In genomic region chr20:50098259-50098658, GRCh38 we compare ENCODE assay signal across 16 cellular contexts. TPM values are rescaled to one million over a fixed set of nuclear protein-coding genes. Genes with fewer than 3 reads are reported as not detected.
DNase-seq lines count a peak whose midpoint lies in the region; ATAC-seq and TF ChIP-seq lines count a peak whose summit lies in the region.
"Had no signal": no experiment of that assay in that cellular context is flagged by ENCODE, and none has a peak within 500 bp of the region (broad histone marks: within the 10 kb centered on the region; RNA-seq: fewer than 3 reads in every experiment).

No MANE protein-coding gene starts in this region.

- H3K27me3 ChIP-seq in heart left ventricle, result no peaks in the 10 kb centered on the region
- no peaks in the 10 kb centered on the region for H3K27me3 ChIP-seq in skeletal muscle tissue (ENCODE audit: control insufficient read depth in 3 of 3, insufficient read depth in 3 of 3, low read length in 3 of 3)
- no peaks in the 10 kb centered on the region for H3K27me3 ChIP-seq in vagina
- H3K27me3 ChIP-seq: adrenal gland, neutrophil had no signal

- no peak overlapping the region for H3K4me3 Mint-ChIP-seq in activated T-cell treated with anti-CD3 and anti-CD28 coated beads, Interleukin-2, amount 50 U/mL, for 72 hours
- no peak overlapping the region for H3K4me3 Mint-ChIP-seq in activated T-cell treated with anti-CD3 and anti-CD28 coated beads, Interleukin-2, amount 50 U/mL, for 4 hours
- H3K4me3 Mint-ChIP-seq in WTC11, result no peak overlapping the region
- H3K4me3 Mint-ChIP-seq: stimulated activated naive B cell treated with anti-CD40 and anti-IgM and Interleukin-4, amounts not matched to agents 10 μg/mL and 1 μg/mL and 100 μg/mL, for 72 hours had no signal

- CTCF ChIA-PET in WTC11 (lab: Charles Lee), result interaction anchor here (1.0 to 2.3 kb wide), 5 partner anchors 13 to 119 kb away, joined by 3 to 14 read pairs (median 4); no protein-coding TSS in a partner anchor

- no peaks in the 10 kb centered on the region for H3K9me3 Mint-ChIP-seq in activated T-cell treated with anti-CD3 and anti-CD28 coated beads, Interleukin-2, amount 50 U/mL, for 72 hours
- H3K9me3 Mint-ChIP-seq in activated T-cell treated with anti-CD3 and anti-CD28 coated beads, Interleukin-2, amount 50 U/mL, for 4 hours, result no peaks in the 10 kb centered on the region
- H3K9me3 Mint-ChIP-seq in WTC11, result no peaks in the 10 kb centered on the region
- H3K9me3 Mint-ChIP-seq: stimulated activated naive B cell treated with anti-CD40 and anti-IgM and Interleukin-4, amounts not matched to agents 10 μg/mL and 1 μg/mL and 100 μg/mL, for 72 hours had no signal

- H3K9ac ChIP-seq in skeletal muscle tissue (ENCODE audit: low read depth in 1 of 3, low read length in 3 of 3), result no peak overlapping the region

- no peak for TF ChIP-seq POLR2A in heart left ventricle (IDR thresholded peaks at IDR 0.05)
- TF ChIP-seq POLR2A in vagina (IDR thresholded peaks at IDR 0.05), result no peak

- H3K27ac ChIP-seq in heart left ventricle (peak overlapping the region in 8 of 12 donors; percentile 2 to 61 (median 32)), skeletal muscle tissue (ENCODE audit: low read depth, low read length) (peak overlapping the region; percentile 32), vagina (no peak overlapping the region)
- H3K27ac ChIP-seq: adrenal gland, neutrophil had no signal

- 43 to 68% (median 48%) methylated on average over 2 of the region's 2 CpGs for WGBS in heart left ventricle, 4 donors

- no peaks in the 10 kb centered on the region for H3K9me3 ChIP-seq in heart left ventricle
- no peaks in the 10 kb centered on the region for H3K9me3 ChIP-seq in skeletal muscle tissue (ENCODE audit: control insufficient read depth in 3 of 3, low read length in 3 of 3)
- no peaks in the 10 kb centered on the region for H3K9me3 ChIP-seq in vagina
- H3K9me3 ChIP-seq: adrenal gland, neutrophil had no signal

- intact Hi-C loops in heart left ventricle (cut with DNase I), result no loop called here
- intact Hi-C loops in vagina (cut with DNase I), result no loop called here

- H3K36me3 Mint-ChIP-seq in activated T-cell treated with anti-CD3 and anti-CD28 coated beads, Interleukin-2, amount 50 U/mL, for 72 hours (ENCODE audit: insufficient read depth in 2 of 2), result peaks cover 7 to 26% of the 10 kb centered on the region in 2 donors
- H3K36me3 Mint-ChIP-seq in activated T-cell treated with anti-CD3 and anti-CD28 coated beads, Interleukin-2, amount 50 U/mL, for 4 hours (ENCODE audit: insufficient read depth), result peaks cover 22% of the 10 kb centered on the region
- peaks cover 29% of the 10 kb centered on the region for H3K36me3 Mint-ChIP-seq in WTC11

- no peak for DNase-seq in activated T-cell treated with anti-CD3 and anti-CD28 coated beads, Interleukin-2, amount 50 U/mL, for 72 hours
- no peak for DNase-seq in activated T-cell treated with anti-CD3 and anti-CD28 coated beads, Interleukin-2, amount 50 U/mL, for 4 hours
- DNase-seq in WTC11 (ENCODE audit: low spot score), result no peak
- no peak for DNase-seq in heart left ventricle
- no peak for DNase-seq in vagina (ENCODE audit: extremely low spot score in 2 of 2)
- no peak for DNase-seq in stimulated activated CD4-positive, alpha-beta T cell treated with anti-CD3 and anti-CD28 coated beads, Interleukin-15, amount 100 ng/mL, for 24 hours
- DNase-seq: ACHN; adrenal gland; GF-D8; NCI-H1092 treated with DMSO at 0.1 percent for 48 hours; NCI-H774; RPMI8226; stimulated activated naive B cell treated with anti-CD40 and anti-IgM and Interleukin-4, amounts not matched to agents 10 μg/mL and 1 μg/mL and 100 μg/mL, for 72 hours had no signal

- peak overlapping the region; percentile 4 for H3K27ac Mint-ChIP-seq in activated T-cell treated with anti-CD3 and anti-CD28 coated beads, Interleukin-2, amount 50 U/mL, for 72 hours
- peak overlapping the region; percentile 58 for H3K27ac Mint-ChIP-seq in WTC11
- H3K27ac Mint-ChIP-seq: stimulated activated naive B cell treated with anti-CD40 and anti-IgM and Interleukin-4, amounts not matched to agents 10 μg/mL and 1 μg/mL and 100 μg/mL, for 72 hours had no signal

- H3K4me3 ChIP-seq in heart left ventricle, result no peak overlapping the region
- peak overlapping the region in 1 of 3 donors; percentile 28 for H3K4me3 ChIP-seq in skeletal muscle tissue (ENCODE audit: low read length in 3 of 3)
- H3K4me3 ChIP-seq in vagina, result no peak overlapping the region
- H3K4me3 ChIP-seq: adrenal gland had no signal

- TF ChIP-seq CTCF in WTC11 (IDR thresholded peaks at IDR 0.05), result no peak
- TF ChIP-seq CTCF in heart left ventricle (IDR thresholded peaks at IDR 0.05), result no peak
- no peak for TF ChIP-seq CTCF in vagina (IDR thresholded peaks at IDR 0.05)

- no peaks in the 10 kb centered on the region for H3K27me3 Mint-ChIP-seq in activated T-cell treated with anti-CD3 and anti-CD28 coated beads, Interleukin-2, amount 50 U/mL, for 72 hours (ENCODE audit: low read depth)
- H3K27me3 Mint-ChIP-seq in activated T-cell treated with anti-CD3 and anti-CD28 coated beads, Interleukin-2, amount 50 U/mL, for 4 hours (ENCODE audit: low read depth), result no peaks in the 10 kb centered on the region
- no peaks in the 10 kb centered on the region for H3K27me3 Mint-ChIP-seq in WTC11 (ENCODE audit: low read depth)
- H3K27me3 Mint-ChIP-seq: stimulated activated naive B cell treated with anti-CD40 and anti-IgM and Interleukin-4, amounts not matched to agents 10 μg/mL and 1 μg/mL and 100 μg/mL, for 72 hours had no signal

- H3K4me1 ChIP-seq in heart left ventricle (peaks cover 7 to 75% (median 43%) of the 10 kb centered on the region in 12 donors), skeletal muscle tissue (ENCODE audit: control insufficient read depth in 3 of 3, insufficient read depth in 3 of 3, low read length in 3 of 3) (peaks cover 27 to 47% (median 41%) of the 10 kb centered on the region in 3 donors), vagina (peaks cover 65% of the 10 kb centered on the region)

- no peak for ATAC-seq in activated T-cell treated with anti-CD3 and anti-CD28 coated beads, Interleukin-2, amount 50 U/mL, for 72 hours (replicated peaks in 1 of 2)
- no peak for ATAC-seq in activated T-cell treated with anti-CD3 and anti-CD28 coated beads, Interleukin-2, amount 50 U/mL, for 4 hours
- ATAC-seq in WTC11 (no peak), heart left ventricle (peak in 2 of 4 donors; percentile 19 to 34), GM21786 (IDR thresholded peaks at IDR 0.05; ENCODE audit: unreplicated experiment) (no peak)
- ATAC-seq: stimulated activated naive B cell treated with anti-CD40 and anti-IgM and Interleukin-4, amounts not matched to agents 10 μg/mL and 1 μg/mL and 100 μg/mL, for 72 hours had no signal

- H3K36me3 ChIP-seq in heart left ventricle, result peaks cover 0 to 57% (median 32%) of the 10 kb centered on the region in 9 donors
- peaks cover 11 to 20% (median 17%) of the 10 kb centered on the region in 3 donors for H3K36me3 ChIP-seq in skeletal muscle tissue (ENCODE audit: control insufficient read depth in 3 of 3, insufficient read depth in 3 of 3, low read length in 3 of 3)
- H3K36me3 ChIP-seq in vagina, result peaks cover 0 to 29% of the 10 kb centered on the region in 2 donors

- POLR2A ChIA-PET in WTC11 (lab: Charles Lee), result interaction anchor here (0.6 to 0.9 kb wide), 2 partner anchors 9 to 85 kb away, joined by 3 read pairs; no protein-coding TSS in a partner anchor

- peaks cover 20% of the 10 kb centered on the region for H3K4me1 Mint-ChIP-seq in activated T-cell treated with anti-CD3 and anti-CD28 coated beads, Interleukin-2, amount 50 U/mL, for 72 hours (ENCODE audit: low read depth)
- H3K4me1 Mint-ChIP-seq in activated T-cell treated with anti-CD3 and anti-CD28 coated beads, Interleukin-2, amount 50 U/mL, for 4 hours (ENCODE audit: low read depth), result peaks cover 41% of the 10 kb centered on the region
- H3K4me1 Mint-ChIP-seq in WTC11, result peaks cover 39% of the 10 kb centered on the region

TF ChIP-seq in WTC11, 78 proteins besides CTCF, POLR2A, EP300 and RAD21:
- TF ChIP-seq NR1H2 (CRISPR knock-in tag; IDR thresholded peaks at IDR 0.05) (no peak), E2F1 (CRISPR knock-in tag; IDR thresholded peaks at IDR 0.05) (no peak), ZNF317 (CRISPR knock-in tag; IDR thresholded peaks at IDR 0.05; ENCODE audit: borderline replicate concordance, low read depth) (no peak), SP1 (CRISPR knock-in tag; conservative IDR thresholded peaks at IDR 0.05) (no peak), NR2C2 (CRISPR knock-in tag; IDR thresholded peaks at IDR 0.05) (no peak)

RNA-seq across cellular contexts. Expression of gene UBE2V1, which starts 14.7 kb away (rescaled TPM):
- 100 to 1,000 TPM; 150 to 176 TPM for total RNA-seq in activated T-cell treated with anti-CD3 and anti-CD28 coated beads, Interleukin-2, amount 50 U/mL, for 72 hours
- total RNA-seq in activated T-cell treated with anti-CD3 and anti-CD28 coated beads, Interleukin-2, amount 50 U/mL, for 4 hours, result 100 to 1,000 TPM; 126 to 144 (median 139) TPM
- total RNA-seq in WTC11 (2021) (132 to 146 TPM (median 144 TPM) in 3 replicates), heart left ventricle (100 to 1,000 TPM in 1 of 9 donors, 10 to 100 TPM in 8; 54.2 to 105 (median 84.8) TPM), skeletal muscle tissue (36.5 TPM), vagina (74.2 TPM)
- 10 to 100 TPM; 73.0 to 73.9 TPM for polyA plus RNA-seq in heart left ventricle

RNA-seq across cellular contexts. Expression of gene PEDS1, which starts 55.3 kb away (rescaled TPM):
- 10 to 100 TPM; 14.4 to 17.9 TPM for total RNA-seq in activated T-cell treated with anti-CD3 and anti-CD28 coated beads, Interleukin-2, amount 50 U/mL, for 72 hours
- total RNA-seq in activated T-cell treated with anti-CD3 and anti-CD28 coated beads, Interleukin-2, amount 50 U/mL, for 4 hours, result 10 to 100 TPM; 21.6 to 22.5 (median 21.9) TPM
- total RNA-seq in WTC11 (2021) (35.0 to 36.7 TPM (median 35.6 TPM) in 3 replicates), heart left ventricle (10 to 100 TPM; 13.7 to 37.4 (median 23.6) TPM), skeletal muscle tissue (5.7 TPM), vagina (25.5 TPM)
- polyA plus RNA-seq in heart left ventricle, result 10 to 100 TPM; 28.4 to 35.3 TPM
